ENCODE assay signal across 33 cellular contexts in genomic region chr1:172470149-172470548, GRCh38. TPM values are rescaled to one million over a fixed set of nuclear protein-coding genes. Genes with fewer than 3 reads are reported as not detected.
"Had no signal": no experiment of that assay in that cellular context is flagged by ENCODE, and none has a peak within 500 bp of the region (broad histone marks: within the 10 kb centered on the region; RNA-seq: fewer than 3 reads in every experiment).

No MANE protein-coding gene starts in this region.

- H3K27me3 ChIP-seq: adrenal gland, body of pancreas, gastrocnemius medialis, pancreas, right atrium auricular region, stomach, thyroid gland, upper lobe of right lung had no signal

- H3K27ac Mint-ChIP-seq: activated CD4-positive, alpha-beta T cell treated with anti-CD3 and anti-CD28 coated beads for 36 hours; activated naive CD4-positive, alpha-beta T cell treated with anti-CD3 and anti-CD28 coated beads for 36 hours; activated naive CD8-positive, alpha-beta T cell treated with anti-CD3 and anti-CD28 coated beads for 36 hours; mesothelial cell of epicardium; naive thymus-derived CD8-positive, alpha-beta T cell; stimulated activated naive B cell treated with anti-CD40 and anti-IgM and Interleukin-4, amounts not matched to agents 10 μg/mL and 1 μg/mL and 100 μg/mL, for 72 hours had no signal

- H3K9me3 ChIP-seq: adrenal gland, body of pancreas, gastrocnemius medialis, pancreas, psoas muscle, right atrium auricular region, stomach, thyroid gland, upper lobe of right lung had no signal

- FAIRE-seq: colon, endometrium, keratinocyte, pancreas had no signal

- H3K9me3 Mint-ChIP-seq: activated naive CD4-positive, alpha-beta T cell treated with anti-CD3 and anti-CD28 coated beads for 36 hours; activated naive CD8-positive, alpha-beta T cell treated with anti-CD3 and anti-CD28 coated beads for 36 hours; mesothelial cell of epicardium; stimulated activated naive B cell treated with anti-CD40 and anti-IgM and Interleukin-4, amounts not matched to agents 10 μg/mL and 1 μg/mL and 100 μg/mL, for 72 hours had no signal

- H3K36me3 ChIP-seq: adrenal gland, gastrocnemius medialis, pancreas, right atrium auricular region, stomach, thyroid gland, upper lobe of right lung had no signal

- H3K4me1 Mint-ChIP-seq: activated CD4-positive, alpha-beta T cell treated with anti-CD3 and anti-CD28 coated beads for 36 hours; activated naive CD8-positive, alpha-beta T cell treated with anti-CD3 and anti-CD28 coated beads for 36 hours; stimulated activated naive B cell treated with anti-CD40 and anti-IgM and Interleukin-4, amounts not matched to agents 10 μg/mL and 1 μg/mL and 100 μg/mL, for 72 hours had no signal

- H3K36me3 Mint-ChIP-seq: activated naive CD8-positive, alpha-beta T cell treated with anti-CD3 and anti-CD28 coated beads for 36 hours; mesothelial cell of epicardium; naive thymus-derived CD8-positive, alpha-beta T cell; stimulated activated naive B cell treated with anti-CD40 and anti-IgM and Interleukin-4, amounts not matched to agents 10 μg/mL and 1 μg/mL and 100 μg/mL, for 72 hours had no signal

- DNase-seq: activated CD4-positive, alpha-beta T cell treated with anti-CD3 and anti-CD28 coated beads for 36 hours; activated CD4-positive, alpha-beta T cell treated with anti-CD3 and anti-CD28 coated beads, Interleukin-2, amount 50 U/mL, for 4 hours; activated CD4-positive, CD25-positive, alpha-beta regulatory T cell; activated effector memory CD4-positive, alpha-beta T cell treated with anti-CD3 and anti-CD28 coated beads, Interleukin-2, amount 50 U/mL, for 16 hours; activated naive CD4-positive, alpha-beta T cell treated with anti-CD3 and anti-CD28 coated beads for 36 hours; activated naive CD8-positive, alpha-beta T cell treated with anti-CD3 and anti-CD28 coated beads for 36 hours; activated T-cell treated with anti-CD3 and anti-CD28 coated beads for 4 hours; adrenal gland; aorta; body of pancreas; effector CD8-positive, alpha-beta T cell; gastrocnemius medialis; glutamatergic neuron; left cardiac atrium; naive thymus-derived CD8-positive, alpha-beta T cell; nucleus accumbens; pancreas; psoas muscle; stimulated activated CD4-positive, alpha-beta T cell treated with anti-CD3 and anti-CD28 coated beads, Interleukin-15, amount 100 ng/mL, for 24 hours; stimulated activated CD4-positive, alpha-beta T cell treated with anti-CD3 and anti-CD28 coated beads, Interleukin-2, amount 100 ng/mL, for 24 hours; stimulated activated naive B cell treated with anti-CD40 and anti-IgM and Interleukin-4, amounts not matched to agents 10 μg/mL and 1 μg/mL and 100 μg/mL, for 72 hours; stomach; thyroid gland; upper lobe of right lung had no signal

- H3K4me3 ChIP-seq: adrenal gland, body of pancreas, gastrocnemius medialis, pancreas, psoas muscle, right atrium auricular region, stomach, thyroid gland, upper lobe of right lung had no signal

- H3K4me3 Mint-ChIP-seq: activated CD4-positive, alpha-beta T cell treated with anti-CD3 and anti-CD28 coated beads for 36 hours; activated naive CD4-positive, alpha-beta T cell treated with anti-CD3 and anti-CD28 coated beads for 36 hours; activated naive CD8-positive, alpha-beta T cell treated with anti-CD3 and anti-CD28 coated beads for 36 hours; mesothelial cell of epicardium; naive thymus-derived CD8-positive, alpha-beta T cell; neural crest cell; stimulated activated naive B cell treated with anti-CD40 and anti-IgM and Interleukin-4, amounts not matched to agents 10 μg/mL and 1 μg/mL and 100 μg/mL, for 72 hours had no signal

- H3K27ac ChIP-seq: adrenal gland, gastrocnemius medialis, psoas muscle, right atrium auricular region, stomach, thyroid gland, upper lobe of right lung had no signal

- ATAC-seq: activated CD4-positive, alpha-beta T cell treated with anti-CD3 and anti-CD28 coated beads for 36 hours; body of pancreas; gastrocnemius medialis; left cardiac atrium; naive thymus-derived CD8-positive, alpha-beta T cell; pancreas; psoas muscle; stimulated activated naive B cell treated with anti-CD40 and anti-IgM and Interleukin-4, amounts not matched to agents 10 μg/mL and 1 μg/mL and 100 μg/mL, for 72 hours; upper lobe of right lung had no signal

- H3K4me1 ChIP-seq: psoas muscle, right atrium auricular region, upper lobe of right lung had no signal

RNA-seq across cellular contexts. Expression of gene C1orf105, which starts 49.7 kb away (rescaled TPM):
- total RNA-seq: activated CD4-positive, alpha-beta T cell treated with anti-CD3 and anti-CD28 coated beads for 36 hours; activated naive CD4-positive, alpha-beta T cell treated with anti-CD3 and anti-CD28 coated beads for 36 hours; activated naive CD8-positive, alpha-beta T cell treated with anti-CD3 and anti-CD28 coated beads for 36 hours; aorta; body of pancreas; dermis microvascular lymphatic vessel endothelial cell; epithelial cell of proximal tubule; mesothelial cell of epicardium; neural crest cell; pancreas; stomach; T-helper 2 cell treated with Interferon-gamma antibody and Interleukin-4, amounts not matched to agents 100 ng/mL and 5 ng/mL, for 36 hours; thyroid gland; upper lobe of right lung had no signal
- polyA plus RNA-seq: aorta; keratinocyte; naive thymus-derived CD8-positive, alpha-beta T cell; pancreas had no signal
